ENCODE assay signal across 15 cellular contexts in genomic region chr14:99258341-99258781, GRCh38. TPM values are rescaled to one million over a fixed set of nuclear protein-coding genes. Genes with fewer than 3 reads are reported as not detected.
A peak's percentile ranks its signal among the peaks of the same experiment; 100 is the strongest.
DNase-seq lines count a peak whose midpoint lies in the region; ATAC-seq and TF ChIP-seq lines count a peak whose summit lies in the region.
"Had no signal": no experiment of that assay in that cellular context is flagged by ENCODE, and none has a peak within 500 bp of the region (broad histone marks: within the 10 kb centered on the region; RNA-seq: fewer than 3 reads in every experiment).

No MANE protein-coding gene starts in this region.

- H3K27me3 ChIP-seq in thymus (ENCODE audit: control insufficient read depth, insufficient read depth) (no peaks in the 10 kb centered on the region), body of pancreas (no peaks in the 10 kb centered on the region)

- peaks cover 99% of the 10 kb centered on the region for H3K4me1 Mint-ChIP-seq in activated T-cell treated with anti-CD3 and anti-CD28 coated beads, Interleukin-2, amount 50 U/mL, for 24 hours (ENCODE audit: low read depth)
- H3K4me1 Mint-ChIP-seq in activated T-helper 2 cell treated with anti-CD3 and anti-CD28 coated beads, Interferon-gamma antibody, Interleukin-2, Interleukin-4, amounts not matched to agents 10 μg/mL and 5 μg/mL and 100 μg/mL, durations not matched to agents 14 hours and 24 hours and 36 hours (ENCODE audit: low read depth): peaks cover 88% of the 10 kb centered on the region

- no peak for TF ChIP-seq CTCF in body of pancreas (IDR thresholded peaks at IDR 0.05)

- ATAC-seq in body of pancreas (no peak), HG02938 (IDR thresholded peaks at IDR 0.05; ENCODE audit: unreplicated experiment) (no peak), HG02970 (IDR thresholded peaks at IDR 0.05; ENCODE audit: low FRiP score, unreplicated experiment) (no peak)
- ATAC-seq: Panc1 had no signal

- H3K9me3 Mint-ChIP-seq in activated T-cell treated with anti-CD3 and anti-CD28 coated beads, Interleukin-2, amount 50 U/mL, for 24 hours: no peaks in the 10 kb centered on the region
- H3K9me3 Mint-ChIP-seq in activated T-helper 2 cell treated with anti-CD3 and anti-CD28 coated beads, Interferon-gamma antibody, Interleukin-2, Interleukin-4, amounts not matched to agents 10 μg/mL and 5 μg/mL and 100 μg/mL, durations not matched to agents 14 hours and 24 hours and 36 hours: no peaks in the 10 kb centered on the region
- H3K9me3 Mint-ChIP-seq: neural crest cell had no signal

- peak overlapping the region; percentile 78 for H3K27ac ChIP-seq in thymus (ENCODE audit: low read depth)
- no peak overlapping the region for H3K27ac ChIP-seq in body of pancreas
- H3K27ac ChIP-seq: GM23248 had no signal

- H3K27me3 Mint-ChIP-seq in activated T-cell treated with anti-CD3 and anti-CD28 coated beads, Interleukin-2, amount 50 U/mL, for 24 hours: no peaks in the 10 kb centered on the region
- H3K27me3 Mint-ChIP-seq in activated T-helper 2 cell treated with anti-CD3 and anti-CD28 coated beads, Interferon-gamma antibody, Interleukin-2, Interleukin-4, amounts not matched to agents 10 μg/mL and 5 μg/mL and 100 μg/mL, durations not matched to agents 14 hours and 24 hours and 36 hours (ENCODE audit: low read depth): no peaks in the 10 kb centered on the region

- no peak for DNase-seq in activated T-cell treated with anti-CD3 and anti-CD28 coated beads, Interleukin-2, amount 50 U/mL, for 24 hours
- DNase-seq in activated T-cell treated with anti-CD3 and anti-CD28 coated beads for 4 hours: no peak
- no peak for DNase-seq in activated T-helper 2 cell treated with anti-CD3 and anti-CD28 coated beads, Interferon-gamma antibody, Interleukin-2, Interleukin-4, amounts not matched to agents 10 μg/mL and 5 μg/mL and 100 μg/mL, durations not matched to agents 14 hours and 24 hours and 36 hours (ENCODE audit: low spot score)
- DNase-seq in islet precursor cell: peak; percentile 57
- no peak for DNase-seq in body of pancreas
- DNase-seq: DMS153, GM23248, NCI-H1092, NCI-H446 treated with DMSO at 0.1 percent for 48 hours had no signal

- H3K36me3 Mint-ChIP-seq in activated T-cell treated with anti-CD3 and anti-CD28 coated beads, Interleukin-2, amount 50 U/mL, for 24 hours (ENCODE audit: low read depth): peaks cover 92% of the 10 kb centered on the region
- H3K36me3 Mint-ChIP-seq in activated T-helper 2 cell treated with anti-CD3 and anti-CD28 coated beads, Interferon-gamma antibody, Interleukin-2, Interleukin-4, amounts not matched to agents 10 μg/mL and 5 μg/mL and 100 μg/mL, durations not matched to agents 14 hours and 24 hours and 36 hours (ENCODE audit: low read depth): peaks cover 62% of the 10 kb centered on the region

- H3K4me3 Mint-ChIP-seq in activated T-cell treated with anti-CD3 and anti-CD28 coated beads, Interleukin-2, amount 50 U/mL, for 24 hours: peak overlapping the region; percentile 99
- H3K4me3 Mint-ChIP-seq in activated T-helper 2 cell treated with anti-CD3 and anti-CD28 coated beads, Interferon-gamma antibody, Interleukin-2, Interleukin-4, amounts not matched to agents 10 μg/mL and 5 μg/mL and 100 μg/mL, durations not matched to agents 14 hours and 24 hours and 36 hours (ENCODE audit: low read depth): peak overlapping the region; percentile 91
- H3K4me3 Mint-ChIP-seq: neural crest cell had no signal

- WGBS in thymus: 58% methylated on average over 8 of the region's 8 CpGs
- WGBS in body of pancreas, 2 donors: 44 to 52% methylated on average over 8 of the region's 8 CpGs

- H3K4me1 ChIP-seq in thymus (ENCODE audit: control insufficient read depth, insufficient read depth, low read length) (peaks cover 45% of the 10 kb centered on the region), body of pancreas (no peaks in the 10 kb centered on the region)

- peaks cover 50% of the 10 kb centered on the region for H3K36me3 ChIP-seq in thymus (ENCODE audit: control insufficient read depth, insufficient read depth)
- no peaks in the 10 kb centered on the region for H3K36me3 ChIP-seq in body of pancreas (replicated peaks in 1 of 2; ENCODE audit: insufficient read depth in 1 of 2, low read depth in 2 of 2)

- no peak overlapping the region for H3K4me3 ChIP-seq in thymus (ENCODE audit: low read length)
- no peak overlapping the region for H3K4me3 ChIP-seq in body of pancreas
- H3K4me3 ChIP-seq: GM23248 had no signal

- intact Hi-C loops in activated T-helper 2 cell treated with anti-CD3 and anti-CD28 coated beads, Interferon-gamma antibody, Interleukin-2, Interleukin-4, amounts not matched to agents 10 μg/mL and 5 μg/mL and 100 μg/mL, durations not matched to agents 14 hours and 24 hours and 36 hours (cut with micrococcal nuclease): no loop called here
- intact Hi-C loops in body of pancreas (cut with DNase I): no loop called here

- no peaks in the 10 kb centered on the region for H3K9me3 ChIP-seq in thymus (ENCODE audit: control insufficient read depth)
- H3K9me3 ChIP-seq in body of pancreas: no peaks in the 10 kb centered on the region

- peak overlapping the region; percentile 100 for H3K27ac Mint-ChIP-seq in activated T-cell treated with anti-CD3 and anti-CD28 coated beads, Interleukin-2, amount 50 U/mL, for 24 hours
- peak overlapping the region; percentile 100 for H3K27ac Mint-ChIP-seq in activated T-helper 2 cell treated with anti-CD3 and anti-CD28 coated beads, Interferon-gamma antibody, Interleukin-2, Interleukin-4, amounts not matched to agents 10 μg/mL and 5 μg/mL and 100 μg/mL, durations not matched to agents 14 hours and 24 hours and 36 hours

- no peak for TF ChIP-seq POLR2A in body of pancreas (IDR thresholded peaks at IDR 0.05)

RNA-seq across cellular contexts. Expression of gene BCL11B, which starts 13.6 kb away (rescaled TPM):
- total RNA-seq in activated T-helper 2 cell treated with anti-CD3 and anti-CD28 coated beads, Interferon-gamma antibody, Interleukin-2, Interleukin-4, amounts not matched to agents 10 μg/mL and 5 μg/mL and 100 μg/mL, durations not matched to agents 14 hours and 24 hours and 36 hours: 34.1 and 34.9 TPM in 2 replicates
- polyA plus RNA-seq in thymus: 15.1 TPM
- under 1 TPM in 1 of 2 donors, not detected in 1; 0.78 TPM for total RNA-seq in body of pancreas
- total RNA-seq: fibroblast of villous mesenchyme, GM23248 had no signal
- polyA plus RNA-seq: GM23248 had no signal

Comparison
In these comparisons a context has a peak if more than half of its experiments do, and no peak if none do; other contexts are left out.
1. RNA of gene BCL11B, which starts 13.6 kb away (total RNA-seq): 34.1 to 34.9 TPM in activated T-helper 2 cell treated with anti-CD3 and anti-CD28 coated beads, Interferon-gamma antibody, Interleukin-2, Interleukin-4, amounts not matched to agents 10 μg/mL and 5 μg/mL and 100 μg/mL, durations not matched to agents 14 hours and 24 hours and 36 hours; 0.78 TPM in body of pancreas; every median in the first group is over 10 times any median in the second.